ENCODE assay signal across 1 cellular context in genomic region chr6:21749754-21750153, GRCh38.
TF ChIP-seq lines count a peak whose summit lies in the region.

No MANE protein-coding gene starts in this region.

TF ChIP-seq in H1, 55 proteins besides CTCF, POLR2A, EP300 and RAD21:
- no peak for TF ChIP-seq NANOG (IDR thresholded peaks at IDR 0.05; ENCODE audit: insufficient read depth, low read depth, low read length, poor library complexity, severe bottlenecking)
- TF ChIP-seq NRF1 (IDR thresholded peaks at IDR 0.05; ENCODE audit: low read depth, low read length) = no peak
- TF ChIP-seq CBX8 (IDR thresholded peaks at IDR 0.05; ENCODE audit: borderline replicate concordance, low read depth, low read length) = no peak
- TF ChIP-seq SIN3A (conservative IDR thresholded peaks at IDR 0.05 in 1 of 2, IDR thresholded peaks at IDR 0.05 in 1 of 2; ENCODE audit: low read depth in 1 of 2, low read length in 2 of 2) = no peak
- no peak for TF ChIP-seq POLR2AphosphoS5 (IDR thresholded peaks at IDR 0.05; ENCODE audit: low read depth, low read length)
- TF ChIP-seq EZH2 (IDR thresholded peaks at IDR 0.05; ENCODE audit: low read depth, low read length, severe bottlenecking) = no peak
- no peak for TF ChIP-seq CHD2 (IDR thresholded peaks at IDR 0.05; ENCODE audit: low read length)
- TF ChIP-seq RFX5 (IDR thresholded peaks at IDR 0.05; ENCODE audit: borderline replicate concordance, low read depth, low read length) = no peak
- TF ChIP-seq MAFK (IDR thresholded peaks at IDR 0.05; ENCODE audit: low read depth, low read length) = no peak
- TF ChIP-seq KDM5A (IDR thresholded peaks at IDR 0.05; ENCODE audit: low read length) = no peak
- no peak for TF ChIP-seq TCF12 (IDR thresholded peaks at IDR 0.05; ENCODE audit: low read depth, low read length)
- no peak for TF ChIP-seq JUN (IDR thresholded peaks at IDR 0.05; ENCODE audit: low read depth, low read length)
- no peak for TF ChIP-seq ATF2 (IDR thresholded peaks at IDR 0.05; ENCODE audit: low read length)
- no peak for TF ChIP-seq CTBP2 (IDR thresholded peaks at IDR 0.05; ENCODE audit: borderline replicate concordance, insufficient read depth, insufficient read length, low read length)
- TF ChIP-seq JUND (IDR thresholded peaks at IDR 0.05; ENCODE audit: low read length) = no peak
- no peak for TF ChIP-seq TAF7 (optimal IDR thresholded peaks at IDR 0.05; ENCODE audit: borderline replicate concordance, low read depth, low read length)
- TF ChIP-seq SAP30 (IDR thresholded peaks at IDR 0.05; ENCODE audit: insufficient read depth, insufficient replicate concordance, low read length) = no peak
